8 cellular contexts compared by ENCODE assay signal in the genomic region with DNA sequence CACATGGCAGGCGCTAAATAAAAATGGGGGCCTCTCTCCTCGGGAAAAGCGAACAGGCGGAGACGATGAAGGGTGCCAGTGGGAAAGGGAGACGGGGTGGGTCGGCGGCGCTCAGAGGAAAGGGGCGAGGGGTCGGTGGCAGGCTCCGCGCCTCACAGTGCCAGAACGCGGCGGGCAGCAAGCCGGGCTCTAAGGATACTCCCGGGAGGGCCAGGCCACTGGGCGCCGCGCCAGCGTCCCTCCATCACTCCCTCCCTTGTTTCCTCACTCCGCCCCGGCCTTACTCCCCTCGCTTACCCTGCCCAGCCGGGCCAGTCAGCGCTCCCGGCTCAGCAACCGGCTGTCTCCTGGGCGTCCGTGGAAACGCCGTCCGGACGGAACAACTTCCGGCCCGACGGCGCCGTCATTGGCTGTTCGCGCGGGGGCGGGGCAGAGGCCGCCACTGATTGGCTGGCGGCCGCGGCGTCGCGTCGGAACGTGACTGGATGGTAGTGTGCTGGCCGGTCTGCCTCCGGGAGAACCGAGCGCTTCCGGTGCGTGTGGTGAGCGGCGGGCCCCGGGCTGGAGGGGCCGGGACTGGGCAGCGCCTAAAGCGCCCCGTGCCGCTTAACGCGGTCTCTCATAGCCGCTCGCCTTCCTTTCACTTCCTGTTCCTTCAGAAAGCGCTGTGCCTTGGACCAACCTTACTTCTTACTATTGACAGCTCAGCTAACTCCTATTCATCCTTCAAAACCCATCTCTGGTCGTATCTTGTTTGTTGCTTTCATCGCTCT. TPM values are rescaled to one million over a fixed set of nuclear protein-coding genes. Genes with fewer than 3 reads are reported as not detected.
A peak's percentile ranks its signal among the peaks of the same experiment; 100 is the strongest.
DNase-seq lines count a peak whose midpoint lies in the region; ATAC-seq and TF ChIP-seq lines count a peak whose summit lies in the region.

A gene (plus strand): TSS at position 523 of the 773 bp plus-strand sequence.

- intact Hi-C loops in lower leg skin (cut with DNase I; ENCODE audit: low total_unique reads): loop anchor here (5.0 kb wide), 1 partner anchor 104 kb away; no protein-coding TSS in a partner anchor

- DNase-seq in CD1c-positive myeloid dendritic cell (ENCODE audit: extremely low spot score) (peak; percentile 98), NCI-H774 (lab: John Stamatoyannopoulos, UW) (peak; percentile 96), dermis blood vessel endothelial cell (peak; percentile 98), lower leg skin (ENCODE audit: low spot score in 2 of 2) (peak; percentile 88 to 98)
- DNase-seq in activated CD4-positive, alpha-beta T cell treated with anti-CD3 and anti-CD28 coated beads, Interleukin-2, amount 50 U/mL, for 4 hours: peak; percentile 88 to 89
- DNase-seq in stimulated activated CD4-positive, alpha-beta T cell treated with anti-CD3 and anti-CD28 coated beads, Interleukin-4, amount 100 ng/mL, for 4 hours: peak; percentile 90 to 94

- ATAC-seq in GM19438 (IDR thresholded peaks at IDR 0.05; ENCODE audit: low read depth, unreplicated experiment): peak; percentile 70
- ATAC-seq in HG03571 (IDR thresholded peaks at IDR 0.05; ENCODE audit: unreplicated experiment): peak; percentile 82

- no peak for TF ChIP-seq POLR2A in lower leg skin (IDR thresholded peaks at IDR 0.05)

- 0 to 1% methylated on average over 55 to 60 of the region's 74 CpGs for WGBS in lower leg skin, 2 donors

- TF ChIP-seq CTCF in lower leg skin (IDR thresholded peaks at IDR 0.05): no peak

- peak within 1 kb of the TSS; percentile 49 for H3K4me3 ChIP-seq in lower leg skin (ENCODE audit: low read depth, poor library complexity, severe bottlenecking)

RNA-seq across cellular contexts. Expression of the gene that starts here (rescaled TPM):
- total RNA-seq in dermis blood vessel endothelial cell: 27.8 and 29.3 TPM in 2 replicates
- total RNA-seq in lower leg skin: 10 to 100 TPM in 1 of 4 donors, 1 to 10 TPM in 3; 6.5 to 10.4 (median 7.1) TPM

Comparison
In these comparisons a context has a peak if more than half of its experiments do, and no peak if none do; other contexts are left out.
1. Peak in every context shown above with its lines: DNase-seq, ATAC-seq and H3K4me3 ChIP-seq.